Comparison of ENCODE assay signal across 1 cellular context in genomic region chr9:131982683-131983239, GRCh38.
TF ChIP-seq lines count a peak whose summit lies in the region.

No MANE protein-coding gene starts in this region.

TF ChIP-seq in SK-N-SH, 30 proteins besides CTCF, POLR2A, EP300 and RAD21 (continued from another document):
- TF ChIP-seq PBX3 (IDR thresholded peaks at IDR 0.05): no peak
- TF ChIP-seq MEF2A (IDR thresholded peaks at IDR 0.05; ENCODE audit: borderline replicate concordance, low read depth): no peak
- TF ChIP-seq RFX5 (IDR thresholded peaks at IDR 0.05; ENCODE audit: low read length): no peak
- no peak for TF ChIP-seq MAX (IDR thresholded peaks at IDR 0.05; ENCODE audit: low read depth)
- TF ChIP-seq FOXM1 (IDR thresholded peaks at IDR 0.05; ENCODE audit: low read depth): no peak
- TF ChIP-seq IRF3 (IDR thresholded peaks at IDR 0.05; ENCODE audit: low read depth, low read length): no peak
- no peak for TF ChIP-seq FOXJ3 (CRISPR knock-in tag; IDR thresholded peaks at IDR 0.05)
- no peak for TF ChIP-seq ELF1 (IDR thresholded peaks at IDR 0.05)
